1 cellular context compared by ENCODE assay signal in genomic region chr16:85446846-85447656, GRCh38.
TF ChIP-seq lines count a peak whose summit lies in the region.

No MANE protein-coding gene starts in this region.

TF ChIP-seq in HepG2, 621 proteins besides CTCF, POLR2A, EP300 and RAD21 (continued from another document and continues in another):
- TF ChIP-seq CENPBD1 (CRISPR knock-in tag; IDR thresholded peaks at IDR 0.05; ENCODE audit: borderline replicate concordance, low read depth): no peak
- no peak for TF ChIP-seq HDAC6 (IDR thresholded peaks at IDR 0.05; ENCODE audit: low read depth, low read length)
- no peak for TF ChIP-seq CEBPB (IDR thresholded peaks at IDR 0.05; ENCODE audit: borderline replicate concordance, low read depth, low read length)
- TF ChIP-seq NRL (CRISPR knock-in tag; IDR thresholded peaks at IDR 0.05; ENCODE audit: borderline replicate concordance): peak; percentile 8; the same call in 1 of the 2 replicates
- TF ChIP-seq ZNF792 (CRISPR knock-in tag; IDR thresholded peaks at IDR 0.05): no peak
- TF ChIP-seq BRCA1 (CRISPR knock-in tag; IDR thresholded peaks at IDR 0.05): no peak
- no peak for TF ChIP-seq ZNF674 (CRISPR knock-in tag; IDR thresholded peaks at IDR 0.05; ENCODE audit: low read depth)
- TF ChIP-seq KDM5B (CRISPR knock-in tag; IDR thresholded peaks at IDR 0.05; ENCODE audit: borderline replicate concordance): 0 out of 2 replicates have a peak, but pooled peaks have one; percentile 27
- TF ChIP-seq ISL2 (CRISPR knock-in tag; IDR thresholded peaks at IDR 0.05): no peak
- peak; percentile 59; the same call in 1 of the 2 replicates for TF ChIP-seq HIVEP1 (CRISPR knock-in tag; IDR thresholded peaks at IDR 0.05)
- no peak for TF ChIP-seq ZNF550 (CRISPR knock-in tag; IDR thresholded peaks at IDR 0.05; ENCODE audit: borderline replicate concordance)
- TF ChIP-seq RORA (CRISPR knock-in tag; IDR thresholded peaks at IDR 0.05): no peak
- TF ChIP-seq ZNF335 (CRISPR knock-in tag; IDR thresholded peaks at IDR 0.05): no peak
- TF ChIP-seq ZNF253 (CRISPR knock-in tag; IDR thresholded peaks at IDR 0.05; ENCODE audit: borderline replicate concordance): no peak
- peak; percentile 85; the same call in 1 of the 2 replicates for TF ChIP-seq ZMYM2 (CRISPR knock-in tag; IDR thresholded peaks at IDR 0.05)
- TF ChIP-seq SKIL (CRISPR knock-in tag; IDR thresholded peaks at IDR 0.05; ENCODE audit: borderline replicate concordance): no peak
- TF ChIP-seq ZNF33B (CRISPR knock-in tag; IDR thresholded peaks at IDR 0.05): no peak
- TF ChIP-seq MED1 (CRISPR knock-in tag; IDR thresholded peaks at IDR 0.05): peak; percentile 34; the same call in 1 of the 2 replicates
- no peak for TF ChIP-seq HOXA9 (CRISPR knock-in tag; IDR thresholded peaks at IDR 0.05; ENCODE audit: borderline replicate concordance)
- no peak for TF ChIP-seq SPEN (CRISPR knock-in tag; IDR thresholded peaks at IDR 0.05; ENCODE audit: low read depth)
- TF ChIP-seq PHB2 (IDR thresholded peaks at IDR 0.05; ENCODE audit: partially characterized antibody): no peak
- TF ChIP-seq ZSCAN12 (CRISPR knock-in tag; IDR thresholded peaks at IDR 0.05): no peak
- TF ChIP-seq NPAS2 (CRISPR knock-in tag; IDR thresholded peaks at IDR 0.05; ENCODE audit: borderline replicate concordance): no peak
- no peak for TF ChIP-seq ZNF672 (CRISPR knock-in tag; IDR thresholded peaks at IDR 0.05)
- TF ChIP-seq ZBTB42 (CRISPR knock-in tag; IDR thresholded peaks at IDR 0.05): no peak
- TF ChIP-seq MIXL1 (CRISPR knock-in tag; IDR thresholded peaks at IDR 0.05): no peak
- no peak for TF ChIP-seq CENPX (CRISPR knock-in tag; IDR thresholded peaks at IDR 0.05)
- TF ChIP-seq ZNF574 (CRISPR knock-in tag; IDR thresholded peaks at IDR 0.05): no peak
- TF ChIP-seq, protein P1, sequence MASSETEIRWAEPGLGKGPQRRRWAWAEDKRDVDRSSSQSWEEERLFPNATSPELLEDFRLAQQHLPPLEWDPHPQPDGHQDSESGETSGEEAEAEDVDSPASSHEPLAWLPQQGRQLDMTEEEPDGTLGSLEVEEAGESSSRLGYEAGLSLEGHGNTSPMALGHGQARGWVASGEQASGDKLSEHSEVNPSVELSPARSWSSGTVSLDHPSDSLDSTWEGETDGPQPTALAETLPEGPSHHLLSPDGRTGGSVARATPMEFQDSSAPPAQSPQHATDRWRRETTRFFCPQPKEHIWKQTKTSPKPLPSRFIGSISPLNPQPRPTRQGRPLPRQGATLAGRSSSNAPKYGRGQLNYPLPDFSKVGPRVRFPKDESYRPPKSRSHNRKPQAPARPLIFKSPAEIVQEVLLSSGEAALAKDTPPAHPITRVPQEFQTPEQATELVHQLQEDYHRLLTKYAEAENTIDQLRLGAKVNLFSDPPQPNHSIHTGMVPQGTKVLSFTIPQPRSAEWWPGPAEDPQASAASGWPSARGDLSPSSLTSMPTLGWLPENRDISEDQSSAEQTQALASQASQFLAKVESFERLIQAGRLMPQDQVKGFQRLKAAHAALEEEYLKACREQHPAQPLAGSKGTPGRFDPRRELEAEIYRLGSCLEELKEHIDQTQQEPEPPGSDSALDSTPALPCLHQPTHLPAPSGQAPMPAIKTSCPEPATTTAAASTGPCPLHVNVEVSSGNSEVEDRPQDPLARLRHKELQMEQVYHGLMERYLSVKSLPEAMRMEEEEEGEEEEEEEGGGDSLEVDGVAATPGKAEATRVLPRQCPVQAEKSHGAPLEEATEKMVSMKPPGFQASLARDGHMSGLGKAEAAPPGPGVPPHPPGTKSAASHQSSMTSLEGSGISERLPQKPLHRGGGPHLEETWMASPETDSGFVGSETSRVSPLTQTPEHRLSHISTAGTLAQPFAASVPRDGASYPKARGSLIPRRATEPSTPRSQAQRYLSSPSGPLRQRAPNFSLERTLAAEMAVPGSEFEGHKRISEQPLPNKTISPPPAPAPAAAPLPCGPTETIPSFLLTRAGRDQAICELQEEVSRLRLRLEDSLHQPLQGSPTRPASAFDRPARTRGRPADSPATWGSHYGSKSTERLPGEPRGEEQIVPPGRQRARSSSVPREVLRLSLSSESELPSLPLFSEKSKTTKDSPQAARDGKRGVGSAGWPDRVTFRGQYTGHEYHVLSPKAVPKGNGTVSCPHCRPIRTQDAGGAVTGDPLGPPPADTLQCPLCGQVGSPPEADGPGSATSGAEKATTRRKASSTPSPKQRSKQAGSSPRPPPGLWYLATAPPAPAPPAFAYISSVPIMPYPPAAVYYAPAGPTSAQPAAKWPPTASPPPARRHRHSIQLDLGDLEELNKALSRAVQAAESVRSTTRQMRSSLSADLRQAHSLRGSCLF (CRISPR knock-in tag; IDR thresholded peaks at IDR 0.05; ENCODE audit: borderline replicate concordance): no peak
- TF ChIP-seq FOSL1 (CRISPR knock-in tag; IDR thresholded peaks at IDR 0.05; ENCODE audit: borderline replicate concordance): no peak
- TF ChIP-seq ZNF749 (CRISPR knock-in tag; IDR thresholded peaks at IDR 0.05; ENCODE audit: borderline replicate concordance): no peak
- no peak for TF ChIP-seq MTA1 (CRISPR knock-in tag; IDR thresholded peaks at IDR 0.05; ENCODE audit: borderline replicate concordance)
- TF ChIP-seq GRHL1 (CRISPR knock-in tag; conservative IDR thresholded peaks at IDR 0.05): no peak
- no peak for TF ChIP-seq ZBTB8A (CRISPR knock-in tag; IDR thresholded peaks at IDR 0.05; ENCODE audit: borderline replicate concordance, low read depth)
- TF ChIP-seq POLR2AphosphoS2 (IDR thresholded peaks at IDR 0.05; ENCODE audit: low read depth, low read length): no peak
- TF ChIP-seq IKZF4 (CRISPR knock-in tag; IDR thresholded peaks at IDR 0.05; ENCODE audit: borderline replicate concordance, low read depth, not compliant biosample characterization): no peak
- no peak for TF ChIP-seq MAZ (IDR thresholded peaks at IDR 0.05; ENCODE audit: borderline replicate concordance, low read depth, low read length)
- TF ChIP-seq MAZ (CRISPR knock-in tag; IDR thresholded peaks at IDR 0.05; ENCODE audit: low read depth): 0 out of 2 replicates have a peak, but pooled peaks have one; percentile 33
- no peak for TF ChIP-seq ATAD3A (CRISPR knock-in tag; IDR thresholded peaks at IDR 0.05)
- TF ChIP-seq GMEB2 (CRISPR knock-in tag; IDR thresholded peaks at IDR 0.05; ENCODE audit: low read depth): no peak
- no peak for TF ChIP-seq DBP (CRISPR knock-in tag; IDR thresholded peaks at IDR 0.05; ENCODE audit: not compliant biosample characterization)
- TF ChIP-seq YEATS2 (CRISPR knock-in tag; IDR thresholded peaks at IDR 0.05; ENCODE audit: borderline replicate concordance): no peak
- TF ChIP-seq ZFP62 (CRISPR knock-in tag; IDR thresholded peaks at IDR 0.05): no peak
- TF ChIP-seq NKX3-1 (CRISPR knock-in tag; IDR thresholded peaks at IDR 0.05): no peak
- TF ChIP-seq, protein P2, sequence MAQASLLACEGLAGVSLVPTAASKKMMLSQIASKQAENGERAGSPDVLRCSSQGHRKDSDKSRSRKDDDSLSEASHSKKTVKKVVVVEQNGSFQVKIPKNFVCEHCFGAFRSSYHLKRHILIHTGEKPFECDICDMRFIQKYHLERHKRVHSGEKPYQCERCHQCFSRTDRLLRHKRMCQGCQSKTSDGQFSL (CRISPR knock-in tag; IDR thresholded peaks at IDR 0.05): no peak
- TF ChIP-seq SOX6 (IDR thresholded peaks at IDR 0.05): no peak
- peak; percentile 47 for TF ChIP-seq SOX6 (CRISPR knock-in tag; IDR thresholded peaks at IDR 0.05)
- TF ChIP-seq GFI1 (CRISPR knock-in tag; IDR thresholded peaks at IDR 0.05; ENCODE audit: borderline replicate concordance): no peak
- TF ChIP-seq NFE2L2 (IDR thresholded peaks at IDR 0.05; ENCODE audit: low read length): no peak
- no peak; the same call in 1 of the 2 replicates for TF ChIP-seq SAP130 (CRISPR knock-in tag; IDR thresholded peaks at IDR 0.05; ENCODE audit: low read depth)
- no peak for TF ChIP-seq ZNF580 (CRISPR knock-in tag; IDR thresholded peaks at IDR 0.05; ENCODE audit: borderline replicate concordance, low read depth)
- no peak for TF ChIP-seq CC2D1A (CRISPR knock-in tag; IDR thresholded peaks at IDR 0.05)
- TF ChIP-seq ZNF775 (CRISPR knock-in tag; IDR thresholded peaks at IDR 0.05; ENCODE audit: borderline replicate concordance): no peak
- TF ChIP-seq CBX5 (CRISPR knock-in tag; IDR thresholded peaks at IDR 0.05; ENCODE audit: borderline replicate concordance): no peak
- TF ChIP-seq NFRKB (IDR thresholded peaks at IDR 0.05): no peak
- no peak for TF ChIP-seq ZNF430 (CRISPR knock-in tag; IDR thresholded peaks at IDR 0.05)
- TF ChIP-seq ZMAT3 (CRISPR knock-in tag; conservative IDR thresholded peaks at IDR 0.05): no peak
- no peak for TF ChIP-seq ZNF225 (CRISPR knock-in tag; IDR thresholded peaks at IDR 0.05)
- TF ChIP-seq TFAP4 (IDR thresholded peaks at IDR 0.05; ENCODE audit: borderline replicate concordance, low read depth): peak; percentile 56; the same call in 1 of the 2 replicates
- no peak for TF ChIP-seq DNMT3B (CRISPR knock-in tag; conservative IDR thresholded peaks at IDR 0.05)
